ENCODE assay signal across 29 cellular contexts in genomic region chr14:24040692-24041091, GRCh38. TPM values are rescaled to one million over a fixed set of nuclear protein-coding genes. Genes with fewer than 3 reads are reported as not detected.
DNase-seq lines count a peak whose midpoint lies in the region; ATAC-seq, FAIRE-seq and TF ChIP-seq lines count a peak whose summit lies in the region.
"Had no signal": no experiment of that assay in that cellular context is flagged by ENCODE, and none has a peak within 500 bp of the region (broad histone marks: within the 10 kb centered on the region; RNA-seq: fewer than 3 reads in every experiment).

No MANE protein-coding gene starts in this region.

- TF ChIP-seq POLR2A in HepG2 (IDR thresholded peaks at IDR 0.05; ENCODE audit: insufficient read depth in 1 of 2, low read depth in 2 of 2, low read length in 2 of 2): no peak
- no peak for TF ChIP-seq POLR2A in right lobe of liver (IDR thresholded peaks at IDR 0.05)

- CTCF ChIA-PET in HepG2 (lab: Yijun Ruan, JAX; ENCODE audit: low intra/inter-chr PET ratio, low total read pairs): no interaction called here

- no peak for TF ChIP-seq RAD21 in HepG2 (CRISPR knock-in tag; IDR thresholded peaks at IDR 0.05)

- H3K4me3 ChIP-seq in HepG2 (replicated peaks in 1 of 3; ENCODE audit: insufficient read depth in 1 of 3, low read depth in 2 of 3, low read length in 3 of 3) (no peak overlapping the region), right lobe of liver (no peak overlapping the region), Karpas-422 (ENCODE audit: low read length) (no peak overlapping the region), osteoblast (ENCODE audit: insufficient read depth, low read length) (no peak overlapping the region)
- H3K4me3 ChIP-seq: A549, BLaER1, GM12878 had no signal

- POLR2A ChIA-PET in HepG2 (lab: Yijun Ruan, JAX): no interaction called here

- no peaks in the 10 kb centered on the region for H3K36me3 Mint-ChIP-seq in natural killer cell
- H3K36me3 Mint-ChIP-seq: CD4-positive, CD25-positive, alpha-beta regulatory T cell had no signal

- H3K9me3 ChIP-seq in HepG2 (ENCODE audit: low read length) (no peaks in the 10 kb centered on the region), right lobe of liver (no peaks in the 10 kb centered on the region), Karpas-422 (ENCODE audit: low read length) (no peaks in the 10 kb centered on the region), osteoblast (ENCODE audit: low read depth, low read length) (no peaks in the 10 kb centered on the region)
- H3K9me3 ChIP-seq: A549, BE2C, BLaER1 had no signal

- H4K20me1 ChIP-seq in HepG2 (ENCODE audit: insufficient read depth, low read length) (no peaks in the 10 kb centered on the region), Karpas-422 (ENCODE audit: insufficient read depth, low read depth, low read length) (no peaks in the 10 kb centered on the region), osteoblast (ENCODE audit: insufficient read depth, low read length) (no peaks in the 10 kb centered on the region)
- H4K20me1 ChIP-seq: BLaER1 had no signal

- no peak for DNase-seq in HepG2 (ENCODE audit: low spot score)
- no peak for DNase-seq in right lobe of liver
- peak; percentile 37 for DNase-seq in Karpas-422
- DNase-seq in osteoblast (ENCODE audit: insufficient read length, low spot score, missing footprints): peak; percentile 3
- no peak for DNase-seq in natural killer cell
- DNase-seq: BE2C; C1 segment of cervical spinal cord; CD4-positive, alpha-beta memory T cell; CD4-positive, CD25-positive, alpha-beta regulatory T cell; CD8-positive, alpha-beta memory T cell; COR-L47; DMS 273 treated with DMSO at 0.1 percent for 48 hours; DMS153; DMS53; DMS79; DND-41; EL; GDM1 had no signal

- H3K9me3 Mint-ChIP-seq in natural killer cell: no peaks in the 10 kb centered on the region
- H3K9me3 Mint-ChIP-seq: CD4-positive, alpha-beta memory T cell; CD8-positive, alpha-beta memory T cell had no signal

- intact Hi-C loops in HepG2 (cut with micrococcal nuclease; ENCODE audit: unreplicated experiment): no loop called here
- intact Hi-C loops in right lobe of liver (cut with DNase I): no loop called here
- intact Hi-C loops in natural killer cell (cut with micrococcal nuclease): no loop called here

- no peak overlapping the region for H3K4me3 Mint-ChIP-seq in natural killer cell
- H3K4me3 Mint-ChIP-seq: CD14-positive monocyte; CD4-positive, alpha-beta memory T cell; CD4-positive, CD25-positive, alpha-beta regulatory T cell; CD8-positive, alpha-beta memory T cell had no signal

- H3K9ac ChIP-seq in HepG2 (ENCODE audit: insufficient read depth, low read depth, low read length) (no peak overlapping the region), Karpas-422 (ENCODE audit: low read length) (no peak overlapping the region)
- H3K9ac ChIP-seq: BLaER1 had no signal

- no peaks in the 10 kb centered on the region for H3K9me2 ChIP-seq in Karpas-422 (replicated peaks; ENCODE audit: insufficient read depth, low read length)

- H2AFZ ChIP-seq in HepG2 (ENCODE audit: low read length) (no peak overlapping the region), Karpas-422 (ENCODE audit: low read length) (no peak overlapping the region), osteoblast (ENCODE audit: low read length) (no peak overlapping the region)

- H3K27me3 Mint-ChIP-seq in natural killer cell (ENCODE audit: low read depth in 2 of 2): peaks cover 0 to 3% of the 10 kb centered on the region in 2 donors

- H3K27ac Mint-ChIP-seq in natural killer cell: no peak overlapping the region
- H3K27ac Mint-ChIP-seq: CD14-positive monocyte; CD8-positive, alpha-beta memory T cell had no signal

- TF ChIP-seq EP300 in HepG2 (IDR thresholded peaks at IDR 0.05; ENCODE audit: low read depth in 2 of 2, low read length in 2 of 2) (no peak), HepG2 (CRISPR knock-in tag; IDR thresholded peaks at IDR 0.05; ENCODE audit: borderline replicate concordance) (no peak)

- H3K27ac ChIP-seq in HepG2 (ENCODE audit: extremely low read length, insufficient read depth, low read length): no peak overlapping the region
- H3K27ac ChIP-seq in right lobe of liver: no peak overlapping the region
- H3K27ac ChIP-seq in Karpas-422 (ENCODE audit: low read length): no peak overlapping the region
- no peak overlapping the region for H3K27ac ChIP-seq in osteoblast (ENCODE audit: low read depth, low read length)
- H3K27ac ChIP-seq: 22Rv1, A549, BLaER1 had no signal

- H3K4me1 ChIP-seq in HepG2 (ENCODE audit: insufficient read depth, low read length) (peaks cover 15% of the 10 kb centered on the region; the same call in 1 of the 2 replicates), right lobe of liver (peaks cover 0 to 9% (median 4%) of the 10 kb centered on the region in 4 donors), Karpas-422 (ENCODE audit: low read length) (peaks cover 19% of the 10 kb centered on the region), osteoblast (ENCODE audit: insufficient read depth, low read length) (no peaks in the 10 kb centered on the region)
- H3K4me1 ChIP-seq: BE2C had no signal

- no peak for FAIRE-seq in HepG2 (lab: Jason Lieb, UNC)
- FAIRE-seq: A549, GM12878, GM12892, GM18507 had no signal

- TF ChIP-seq CTCF in HepG2 (CRISPR knock-in tag; IDR thresholded peaks at IDR 0.05) (no peak), right lobe of liver (IDR thresholded peaks at IDR 0.05) (no peak), osteoblast (IDR thresholded peaks at IDR 0.05; ENCODE audit: extremely low read depth, low read depth, low read length) (no peak), natural killer cell (IDR thresholded peaks at IDR 0.05) (no peak)

- H3K79me2 ChIP-seq in HepG2 (ENCODE audit: insufficient read depth, low read length): no peaks in the 10 kb centered on the region
- H3K79me2 ChIP-seq in Karpas-422 (ENCODE audit: low read length): no peaks in the 10 kb centered on the region
- no peaks in the 10 kb centered on the region for H3K79me2 ChIP-seq in osteoblast (ENCODE audit: insufficient read depth, low read length)

- ATAC-seq in HepG2 (no peak), right lobe of liver (no peak), GM21526 (IDR thresholded peaks at IDR 0.05; ENCODE audit: low FRiP score, unreplicated experiment) (no peak), natural killer cell (no peak)
- ATAC-seq: A549, GM12878 had no signal

- H3K4me2 ChIP-seq in HepG2 (ENCODE audit: low read depth, low read length) (no peak overlapping the region), Karpas-422 (ENCODE audit: low read depth, low read length, poor library complexity, severe bottlenecking) (no peak overlapping the region), osteoblast (ENCODE audit: insufficient read depth, low read length) (no peak overlapping the region)
- H3K4me2 ChIP-seq: A549, BLaER1 had no signal

- in situ Hi-C loops in HepG2 (cut with HindIII; ENCODE audit: extremely low pct_ligation_motif_present, low pct_unique_long_range_greater_than_20kb): no loop called here

- H3K27me3 ChIP-seq in HepG2 (ENCODE audit: control insufficient read depth in 1 of 2, insufficient read depth in 2 of 2, low read length in 2 of 2) (peaks cover 0 to 8% of the 10 kb centered on the region in 2 experiments; a peak in 3 of 5 replicates), right lobe of liver (no peaks in the 10 kb centered on the region), Karpas-422 (ENCODE audit: low read length) (no peaks in the 10 kb centered on the region), osteoblast (ENCODE audit: insufficient read depth, low read length) (peaks cover 3% of the 10 kb centered on the region)
- H3K27me3 ChIP-seq: BE2C, BLaER1 had no signal

- peaks cover 9 to 22% of the 10 kb centered on the region in 2 donors for H3K4me1 Mint-ChIP-seq in natural killer cell

- BruUV-seq in HepG2 (replicated peaks; lab: Mats Ljungman, UMichigan): no TSS peak

- 2% methylated on average over 2 of the region's 2 CpGs for WGBS in HepG2 (ENCODE audit: low lambda C conversion rate)
- 43% methylated on average over 2 of the region's 2 CpGs for WGBS in right lobe of liver (ENCODE audit: insufficient coverage, low coverage, low lambda C conversion rate, missing lambda C conversion rate)

- H3K36me3 ChIP-seq in HepG2 (replicated peaks in 1 of 2; ENCODE audit: control insufficient read depth in 1 of 2, insufficient read depth in 2 of 2, low read length in 2 of 2) (no peaks in the 10 kb centered on the region), right lobe of liver (no peaks in the 10 kb centered on the region), Karpas-422 (ENCODE audit: insufficient read depth, low read length) (no peaks in the 10 kb centered on the region), osteoblast (ENCODE audit: insufficient read depth, low read length) (no peaks in the 10 kb centered on the region)
- H3K36me3 ChIP-seq: BE2C, BLaER1 had no signal

RNA-seq across cellular contexts. Expression of gene CARMIL3, which starts 11.1 kb away (rescaled TPM):
- total RNA-seq in HepG2 (2016; rRNA removed; fragmentation: Illumina TruSeq; extraction: Trizol) (0.13 and 0.27 TPM in 2 replicates), right lobe of liver (1 to 10 TPM in 1 of 6 experiments, under 1 TPM in 5; 0.18 to 1.9 (median 0.29) TPM), osteoblast (not detected in 2 replicates), natural killer cell (10 to 100 TPM; 17.8 to 28.6 (median 18.6) TPM)
- total RNA-seq in HepG2 (2016; cell fraction: cytosol; rRNA removed; fragmentation: Illumina TruSeq; extraction: Trizol; ENCODE audit: low read depth): 0.18 TPM in 1 of 2 replicates, not detected in the other
- 0.12 and 0.41 TPM in 2 replicates for total RNA-seq in HepG2 (2016; cell fraction: insoluble cytoplasmic fraction; rRNA removed; fragmentation: Illumina TruSeq; extraction: Trizol)
- 0.03 and 0.15 TPM in 2 replicates for total RNA-seq in HepG2 (2016; cell fraction: membrane; rRNA removed; fragmentation: Illumina TruSeq; extraction: Trizol)
- 0.47 and 0.65 TPM in 2 replicates for total RNA-seq in HepG2 (2016; cell fraction: nucleus; rRNA removed; fragmentation: Illumina TruSeq; extraction: Trizol)
- 0.55 and 0.85 TPM in 2 replicates for polyA plus RNA-seq in HepG2 (2011; rRNA removed)
- 0.13 and 0.21 TPM in 2 replicates for polyA plus RNA-seq in HepG2 (2011; cell fraction: cytosol; rRNA removed)
- 7.7 and 8.1 TPM in 2 replicates for polyA plus RNA-seq in HepG2 (2011; cell fraction: nucleus; rRNA removed)
- 0.16 and 0.34 TPM in 2 replicates for polyA plus RNA-seq in HepG2 (2012)
- polyA plus RNA-seq in HepG2 (2016; cell fraction: cytosol; fragmentation: Illumina TruSeq; extraction: Trizol; ENCODE audit: low read depth): 0.03 TPM in 2 replicates
- polyA plus RNA-seq in HepG2 (2016; cell fraction: insoluble cytoplasmic fraction; fragmentation: Illumina TruSeq; extraction: Trizol; ENCODE audit: low read depth): 0.19 and 0.23 TPM in 2 replicates
- 0.05 TPM in 2 replicates for polyA plus RNA-seq in HepG2 (2016; cell fraction: membrane; fragmentation: Illumina TruSeq; extraction: Trizol; ENCODE audit: low read depth)
- 1.6 and 2.9 TPM in 2 replicates for polyA plus RNA-seq in HepG2 (2016; cell fraction: nucleus; fragmentation: Illumina TruSeq; extraction: Trizol; ENCODE audit: insufficient read depth, low read depth)
- 0.14 and 3.1 TPM in 2 replicates for polyA minus RNA-seq in HepG2 (2011; rRNA and poly(A)+ RNA removed; ENCODE audit: low replicate concordance)
- polyA minus RNA-seq in HepG2 (2011; cell fraction: cytosol; rRNA and poly(A)+ RNA removed): 0.20 and 0.44 TPM in 2 replicates
- 0.77 and 2.9 TPM in 2 replicates for polyA minus RNA-seq in HepG2 (2011; cell fraction: nucleus; rRNA and poly(A)+ RNA removed)
- total RNA-seq in Karpas-422 (2014; rRNA removed; shearing (Covaris generic); ENCODE audit: low replicate concordance): 58.4 and 110 TPM in 2 replicates
- polyA plus RNA-seq: CD14-positive monocyte; CD4-positive, alpha-beta memory T cell; CD4-positive, CD25-positive, alpha-beta regulatory T cell had no signal

RNA-seq across cellular contexts. Expression of gene CPNE6, which starts 30.7 kb away (rescaled TPM):
- not detected in 2 replicates for total RNA-seq in HepG2 (2016; rRNA removed; fragmentation: Illumina TruSeq; extraction: Trizol)
- not detected in 2 replicates for total RNA-seq in HepG2 (2016; cell fraction: cytosol; rRNA removed; fragmentation: Illumina TruSeq; extraction: Trizol; ENCODE audit: low read depth)
- not detected in 2 replicates for total RNA-seq in HepG2 (2016; cell fraction: insoluble cytoplasmic fraction; rRNA removed; fragmentation: Illumina TruSeq; extraction: Trizol)
- total RNA-seq in HepG2 (2016; cell fraction: membrane; rRNA removed; fragmentation: Illumina TruSeq; extraction: Trizol): not detected in 2 replicates
- total RNA-seq in HepG2 (2016; cell fraction: nucleus; rRNA removed; fragmentation: Illumina TruSeq; extraction: Trizol): not detected in 2 replicates
- polyA plus RNA-seq in HepG2 (2011; rRNA removed): 0.03 TPM in 1 of 2 replicates, not detected in the other
- not detected in 2 replicates for polyA plus RNA-seq in HepG2 (2011; cell fraction: cytosol; rRNA removed)
- 0.06 and 0.16 TPM in 2 replicates for polyA plus RNA-seq in HepG2 (2011; cell fraction: nucleus; rRNA removed)
- 0.05 TPM in 1 of 2 replicates, not detected in the other for polyA plus RNA-seq in HepG2 (2012)
- not detected in 2 replicates for polyA plus RNA-seq in HepG2 (2016; cell fraction: cytosol; fragmentation: Illumina TruSeq; extraction: Trizol; ENCODE audit: low read depth)
- not detected in 2 replicates for polyA plus RNA-seq in HepG2 (2016; cell fraction: insoluble cytoplasmic fraction; fragmentation: Illumina TruSeq; extraction: Trizol; ENCODE audit: low read depth)
- not detected in 2 replicates for polyA plus RNA-seq in HepG2 (2016; cell fraction: membrane; fragmentation: Illumina TruSeq; extraction: Trizol; ENCODE audit: low read depth)
- polyA plus RNA-seq in HepG2 (2016; cell fraction: nucleus; fragmentation: Illumina TruSeq; extraction: Trizol; ENCODE audit: insufficient read depth, low read depth): not detected in 2 replicates
- polyA minus RNA-seq in HepG2 (2011; rRNA and poly(A)+ RNA removed; ENCODE audit: low replicate concordance): 0.16 TPM in 1 of 2 replicates, not detected in the other
- polyA minus RNA-seq in HepG2 (2011; cell fraction: cytosol; rRNA and poly(A)+ RNA removed): not detected in 2 replicates
- not detected in 2 replicates for polyA minus RNA-seq in HepG2 (2011; cell fraction: nucleus; rRNA and poly(A)+ RNA removed)
- under 1 TPM in 4 of 6 experiments, not detected in 2; 0.09 to 0.40 (median 0.18) TPM for total RNA-seq in right lobe of liver
- 0.04 and 1.3 TPM in 2 replicates for total RNA-seq in Karpas-422 (2014; rRNA removed; shearing (Covaris generic); ENCODE audit: low replicate concordance)
- total RNA-seq in osteoblast: not detected in 2 replicates
- not detected for total RNA-seq in natural killer cell
- total RNA-seq: A172; CD4-positive, alpha-beta memory T cell; CD4-positive, CD25-positive, alpha-beta regulatory T cell; CD8-positive, alpha-beta memory T cell; Daoy; G401 had no signal
- polyA plus RNA-seq: A549; CD14-positive monocyte; CD4-positive, CD25-positive, alpha-beta regulatory T cell; CD8-positive, alpha-beta memory T cell had no signal

RNA-seq across cellular contexts. Expression of gene DHRS4L2, which starts 52.0 kb away (rescaled TPM):
- total RNA-seq in HepG2 (2016; rRNA removed; fragmentation: Illumina TruSeq; extraction: Trizol) (38.2 and 40.0 TPM in 2 replicates), right lobe of liver (10 to 100 TPM; 17.7 to 53.6 (median 32.3) TPM), osteoblast (9.0 and 9.7 TPM in 2 replicates), natural killer cell (10 to 100 TPM in 1 of 3 donors, 1 to 10 TPM in 2; 8.6 to 12.4 (median 9.7) TPM)
- 10.7 and 12.6 TPM in 2 replicates for total RNA-seq in HepG2 (2016; cell fraction: cytosol; rRNA removed; fragmentation: Illumina TruSeq; extraction: Trizol; ENCODE audit: low read depth)
- total RNA-seq in HepG2 (2016; cell fraction: insoluble cytoplasmic fraction; rRNA removed; fragmentation: Illumina TruSeq; extraction: Trizol): 37.5 and 39.4 TPM in 2 replicates
- 19.6 and 20.4 TPM in 2 replicates for total RNA-seq in HepG2 (2016; cell fraction: membrane; rRNA removed; fragmentation: Illumina TruSeq; extraction: Trizol)
- total RNA-seq in HepG2 (2016; cell fraction: nucleus; rRNA removed; fragmentation: Illumina TruSeq; extraction: Trizol): 18.4 and 18.8 TPM in 2 replicates
- 24.7 and 24.8 TPM in 2 replicates for polyA plus RNA-seq in HepG2 (2011; rRNA removed)
- 15.5 and 22.3 TPM in 2 replicates for polyA plus RNA-seq in HepG2 (2011; cell fraction: cytosol; rRNA removed)
- polyA plus RNA-seq in HepG2 (2011; cell fraction: nucleus; rRNA removed): 19.3 and 24.1 TPM in 2 replicates
- 25.5 and 32.5 TPM in 2 replicates for polyA plus RNA-seq in HepG2 (2012)
- polyA plus RNA-seq in HepG2 (2016; cell fraction: cytosol; fragmentation: Illumina TruSeq; extraction: Trizol; ENCODE audit: low read depth): 12.3 and 12.4 TPM in 2 replicates
- 50.1 and 54.3 TPM in 2 replicates for polyA plus RNA-seq in HepG2 (2016; cell fraction: insoluble cytoplasmic fraction; fragmentation: Illumina TruSeq; extraction: Trizol; ENCODE audit: low read depth)
- polyA plus RNA-seq in HepG2 (2016; cell fraction: membrane; fragmentation: Illumina TruSeq; extraction: Trizol; ENCODE audit: low read depth): 19.3 and 20.8 TPM in 2 replicates
- 39.6 and 44.6 TPM in 2 replicates for polyA plus RNA-seq in HepG2 (2016; cell fraction: nucleus; fragmentation: Illumina TruSeq; extraction: Trizol; ENCODE audit: insufficient read depth, low read depth)
- 7.3 and 27.3 TPM in 2 replicates for polyA minus RNA-seq in HepG2 (2011; rRNA and poly(A)+ RNA removed; ENCODE audit: low replicate concordance)
- polyA minus RNA-seq in HepG2 (2011; cell fraction: cytosol; rRNA and poly(A)+ RNA removed): 10.4 and 11.1 TPM in 2 replicates
- polyA minus RNA-seq in HepG2 (2011; cell fraction: nucleus; rRNA and poly(A)+ RNA removed): 10.9 and 11.7 TPM in 2 replicates
- total RNA-seq in Karpas-422 (2014; rRNA removed; shearing (Covaris generic); ENCODE audit: low replicate concordance): 53.7 and 66.1 TPM in 2 replicates

RNA-seq across cellular contexts. Expression of gene PCK2, which starts 53.4 kb away (rescaled TPM):
- total RNA-seq in HepG2 (2016; rRNA removed; fragmentation: Illumina TruSeq; extraction: Trizol) (118 and 129 TPM in 2 replicates), right lobe of liver (100 to 1,000 TPM; 124 to 615 (median 240) TPM), osteoblast (26.2 and 35.1 TPM in 2 replicates), natural killer cell (10 to 100 TPM in 2 of 3 donors, 1 to 10 TPM in 1; 9.8 to 13.8 (median 12.3) TPM)
- total RNA-seq in HepG2 (2016; cell fraction: cytosol; rRNA removed; fragmentation: Illumina TruSeq; extraction: Trizol; ENCODE audit: low read depth): 29.7 and 32.7 TPM in 2 replicates
- total RNA-seq in HepG2 (2016; cell fraction: insoluble cytoplasmic fraction; rRNA removed; fragmentation: Illumina TruSeq; extraction: Trizol): 112 and 129 TPM in 2 replicates
- total RNA-seq in HepG2 (2016; cell fraction: membrane; rRNA removed; fragmentation: Illumina TruSeq; extraction: Trizol): 38.2 and 39.1 TPM in 2 replicates
- 96.7 and 121 TPM in 2 replicates for total RNA-seq in HepG2 (2016; cell fraction: nucleus; rRNA removed; fragmentation: Illumina TruSeq; extraction: Trizol)
- polyA plus RNA-seq in HepG2 (2011; rRNA removed): 272 and 316 TPM in 2 replicates
- polyA plus RNA-seq in HepG2 (2011; cell fraction: cytosol; rRNA removed): 238 and 309 TPM in 2 replicates
- polyA plus RNA-seq in HepG2 (2011; cell fraction: nucleus; rRNA removed): 309 TPM in 2 replicates
- polyA plus RNA-seq in HepG2 (2012): 216 and 286 TPM in 2 replicates
- polyA plus RNA-seq in HepG2 (2016; cell fraction: cytosol; fragmentation: Illumina TruSeq; extraction: Trizol; ENCODE audit: low read depth): 19.2 and 20.8 TPM in 2 replicates
- 122 and 140 TPM in 2 replicates for polyA plus RNA-seq in HepG2 (2016; cell fraction: insoluble cytoplasmic fraction; fragmentation: Illumina TruSeq; extraction: Trizol; ENCODE audit: low read depth)
- 27.1 and 31.0 TPM in 2 replicates for polyA plus RNA-seq in HepG2 (2016; cell fraction: membrane; fragmentation: Illumina TruSeq; extraction: Trizol; ENCODE audit: low read depth)
- polyA plus RNA-seq in HepG2 (2016; cell fraction: nucleus; fragmentation: Illumina TruSeq; extraction: Trizol; ENCODE audit: insufficient read depth, low read depth): 172 and 175 TPM in 2 replicates
- polyA minus RNA-seq in HepG2 (2011; rRNA and poly(A)+ RNA removed; ENCODE audit: low replicate concordance): 87.1 and 691 TPM in 2 replicates
- 204 and 209 TPM in 2 replicates for polyA minus RNA-seq in HepG2 (2011; cell fraction: cytosol; rRNA and poly(A)+ RNA removed)
- 128 and 158 TPM in 2 replicates for polyA minus RNA-seq in HepG2 (2011; cell fraction: nucleus; rRNA and poly(A)+ RNA removed)
- total RNA-seq in Karpas-422 (2014; rRNA removed; shearing (Covaris generic); ENCODE audit: low replicate concordance): 106 and 151 TPM in 2 replicates

Comparison
In these comparisons a context has a peak if more than half of its experiments do, and no peak if none do; other contexts are left out.
1. DNase-seq: peak in Karpas-422 (single experiment) and osteoblast (single experiment); none in HepG2 (single experiment), right lobe of liver (0 of 3) and natural killer cell (single experiment).
2. RNA of gene CARMIL3, which starts 11.1 kb away (total RNA-seq): 58.4 to 110 TPM in Karpas-422 and 17.8 to 28.6 TPM in natural killer cell; 0.18 to 1.9 TPM in right lobe of liver, 0.03 to 0.65 TPM in HepG2 and not detected in osteoblast; every median in the first group is over 4 times any median in the second.